ENCODE assay signal across 17 cellular contexts in genomic region chr10:1202343-1202742, GRCh38.
DNase-seq lines count a peak whose midpoint lies in the region; ATAC-seq and TF ChIP-seq lines count a peak whose summit lies in the region.
"Had no signal": no experiment of that assay in that cellular context is flagged by ENCODE, and none has a peak within 500 bp of the region (broad histone marks: within the 10 kb centered on the region; RNA-seq: fewer than 3 reads in every experiment).

No MANE protein-coding gene starts in this region.

- H3K27me3 ChIP-seq in H9 (ENCODE audit: insufficient read depth, low read length), result no peaks in the 10 kb centered on the region
- peaks cover 0 to 5% (median 0%) of the 10 kb centered on the region in 3 donors for H3K27me3 ChIP-seq in sigmoid colon

- H2BK120ac ChIP-seq in H9 (ENCODE audit: low read depth, low read length, poor library complexity, severe bottlenecking), result no peak overlapping the region

- H2BK20ac ChIP-seq in H9 (ENCODE audit: low read depth, low read length, poor library complexity, severe bottlenecking), result no peak overlapping the region

- H3K23ac ChIP-seq in H9 (ENCODE audit: insufficient read length, low read depth, low read length), result no peak overlapping the region

- H3K4me2 ChIP-seq in H9 (ENCODE audit: insufficient read depth, insufficient read length, low read length), result no peak overlapping the region

- no peaks in the 10 kb centered on the region for H3K79me1 ChIP-seq in H9 (ENCODE audit: insufficient read depth, low read depth, low read length, poor library complexity, severe bottlenecking)

- peak; percentile 2 for DNase-seq in ACHN
- peak; percentile 12 for DNase-seq in H9
- peak; percentile 36 for DNase-seq in sciatic nerve (ENCODE audit: low spot score)
- DNase-seq in sigmoid colon, result no peak
- DNase-seq: CD4-positive, CD25-positive, alpha-beta regulatory T cell; DMS79; NCI-H1048; NCI-H1436 treated with DMSO at 0.1 percent for 48 hours; NCI-H2029 treated with DMSO at 0.1 percent for 48 hours; NCI-H2171 treated with DMSO at 0.1 percent for 48 hours; NCI-H446 treated with DMSO at 0.1 percent for 48 hours; OCI-M1; SIG-M5 had no signal

- H3K4me3 ChIP-seq in sigmoid colon, result no peak overlapping the region

- intact Hi-C loops in sciatic nerve (cut with DNase I), result no loop called here
- intact Hi-C loops in sigmoid colon (cut with DNase I), result no loop called here

- no peaks in the 10 kb centered on the region for H4K20me1 ChIP-seq in H9 (ENCODE audit: control insufficient read depth, insufficient read depth, insufficient read length)

- H3K18ac ChIP-seq in H9 (ENCODE audit: insufficient read length, low read depth, low read length), result no peak overlapping the region

- H3K9ac ChIP-seq in H9 (ENCODE audit: extremely low read depth, insufficient read length, low read length), result no peak overlapping the region

- no peaks in the 10 kb centered on the region for H3K79me2 ChIP-seq in H9 (ENCODE audit: insufficient read depth, low read length)

- peaks cover 15 to 26% of the 10 kb centered on the region in 2 experiments for H3K4me1 Mint-ChIP-seq in H9
- H3K4me1 Mint-ChIP-seq: CD4-positive, CD25-positive, alpha-beta regulatory T cell had no signal

- no peaks in the 10 kb centered on the region; a peak in 1 of 7 replicates for H3K36me3 Mint-ChIP-seq in H9 (ENCODE audit: insufficient read depth in 1 of 3, low read depth in 3 of 3)
- H3K36me3 Mint-ChIP-seq: CD4-positive, CD25-positive, alpha-beta regulatory T cell had no signal

- no peak overlapping the region for H3K4me3 Mint-ChIP-seq in H9
- H3K4me3 Mint-ChIP-seq: CD4-positive, CD25-positive, alpha-beta regulatory T cell had no signal

- no peaks in the 10 kb centered on the region for H3K23me2 ChIP-seq in H9 (ENCODE audit: insufficient read length, low read depth, low read length, poor library complexity, severe bottlenecking)

- no peak overlapping the region for H3K27ac Mint-ChIP-seq in H9
- H3K27ac Mint-ChIP-seq: CD4-positive, CD25-positive, alpha-beta regulatory T cell had no signal

- no peaks in the 10 kb centered on the region; the same call in none of the 2 replicates for H3K27me3 Mint-ChIP-seq in H9 (ENCODE audit: low read depth)

- H3K4me1 ChIP-seq in H9 (ENCODE audit: insufficient read depth, low read length) (peaks cover 7% of the 10 kb centered on the region; the same call in 1 of the 2 replicates), sigmoid colon (no peaks in the 10 kb centered on the region)

- no peak for TF ChIP-seq POLR2A in sigmoid colon (IDR thresholded peaks at IDR 0.05)

- H2BK5ac ChIP-seq in H9 (ENCODE audit: insufficient read length, low read length), result no peak overlapping the region

- H2AFZ ChIP-seq in H9 (ENCODE audit: low read length), result no peak overlapping the region

- no peak overlapping the region for H2BK15ac ChIP-seq in H9 (ENCODE audit: low read depth, low read length)

- H3K4ac ChIP-seq in H9 (ENCODE audit: low read depth, low read length), result no peak overlapping the region

- no peaks in the 10 kb centered on the region for H3K36me3 ChIP-seq in sigmoid colon

- TF ChIP-seq EP300 in sigmoid colon (IDR thresholded peaks at IDR 0.05), result no peak

- no peak overlapping the region for H4K91ac ChIP-seq in H9 (ENCODE audit: insufficient read length, low read depth, low read length)

- H3K27ac ChIP-seq in H9 (ENCODE audit: insufficient read length, low read depth, low read length) (no peak overlapping the region), cingulate gyrus (ENCODE audit: low read depth, low read length) (peak overlapping the region; percentile 100), sigmoid colon (no peak overlapping the region)
- H3K27ac ChIP-seq: HL-60 had no signal

- no CpG with 5 or more reads among the region's 11 CpGs for WGBS in H9 (ENCODE audit: extremely low coverage, insufficient read length, low lambda C conversion rate)
- 86 to 90% methylated on average over 11 of the region's 11 CpGs for WGBS in sigmoid colon, 2 donors

- no peak overlapping the region for H3K56ac ChIP-seq in H9 (ENCODE audit: insufficient read length, low read depth, low read length)

- H3K9me3 Mint-ChIP-seq in H9, result no peaks in the 10 kb centered on the region; a peak in 1 of 5 replicates
- H3K9me3 Mint-ChIP-seq: CD4-positive, CD25-positive, alpha-beta regulatory T cell had no signal

- no peak for TF ChIP-seq CTCF in H9 (conservative IDR thresholded peaks at IDR 0.05)
- no peak for TF ChIP-seq CTCF in sigmoid colon (IDR thresholded peaks at IDR 0.05)

- no peak overlapping the region for H3T11ph ChIP-seq in H9 (ENCODE audit: low read length)

- no peak overlapping the region for H2AK5ac ChIP-seq in H9 (ENCODE audit: insufficient read length, low read length)

- H4K5ac ChIP-seq in H9 (ENCODE audit: insufficient read length, low read depth, low read length), result no peak overlapping the region

- H4K8ac ChIP-seq in H9 (replicated peaks; ENCODE audit: insufficient read length, low read depth, low read length), result no peak overlapping the region

- ATAC-seq in sciatic nerve, result no peak
- ATAC-seq in GM21619 (IDR thresholded peaks at IDR 0.05; ENCODE audit: unreplicated experiment), result no peak
- ATAC-seq in GM21529 (IDR thresholded peaks at IDR 0.05; ENCODE audit: unreplicated experiment), result no peak

- in situ Hi-C loops in ACHN (cut with HindIII; ENCODE audit: low pct_ligation_motif_present, low pct_unique_long_range_greater_than_20kb, low sequenced_read_pairs), result no loop called here

- H3K14ac ChIP-seq in H9 (ENCODE audit: insufficient read depth, low read length), result no peak overlapping the region

- no peak overlapping the region for H2BK12ac ChIP-seq in H9 (ENCODE audit: insufficient read length, low read depth, low read length)

- no peaks in the 10 kb centered on the region for H3K9me3 ChIP-seq in H9 (ENCODE audit: control insufficient read depth, low read depth, low read length)
- no peaks in the 10 kb centered on the region for H3K9me3 ChIP-seq in sigmoid colon
